8 cellular contexts compared by ENCODE assay signal in genomic region chr11:47407746-47408590, GRCh38. TPM values are rescaled to one million over a fixed set of nuclear protein-coding genes. Genes with fewer than 3 reads are reported as not detected.
DNase-seq lines count a peak whose midpoint lies in the region; ATAC-seq and TF ChIP-seq lines count a peak whose summit lies in the region.

Gene SLC39A13 (plus strand): TSS chr11:47408590. CDS start chr11:47410095, 1,505 bp downstream.

- H3K27ac Mint-ChIP-seq in activated CD4-positive, alpha-beta T cell treated with anti-CD3 and anti-CD28 coated beads, Interleukin-2, amount 10 ng/mL, durations not matched to agents 24 days and 14 days, result peak within 1 kb of the TSS; percentile 97

- H3K27me3 ChIP-seq in colonic mucosa, result no peaks in the 10 kb centered on the region

- peaks cover 19% of the 10 kb centered on the region for H3K4me1 Mint-ChIP-seq in activated CD4-positive, alpha-beta T cell treated with anti-CD3 and anti-CD28 coated beads, Interleukin-2, amount 10 ng/mL, durations not matched to agents 24 days and 14 days

- no peaks in the 10 kb centered on the region for H3K9me3 Mint-ChIP-seq in activated CD4-positive, alpha-beta T cell treated with anti-CD3 and anti-CD28 coated beads, Interleukin-2, amount 10 ng/mL, durations not matched to agents 24 days and 14 days

- H3K27me3 Mint-ChIP-seq in activated CD4-positive, alpha-beta T cell treated with anti-CD3 and anti-CD28 coated beads, Interleukin-2, amount 10 ng/mL, durations not matched to agents 24 days and 14 days, result no peaks in the 10 kb centered on the region

- H3K9ac ChIP-seq in colonic mucosa (ENCODE audit: low read depth in 2 of 2, low read length in 2 of 2), result peak within 1 kb of the TSS; percentile 92 to 98

- DNase-seq in C1 segment of cervical spinal cord (lab: John Stamatoyannopoulos, UW), result peak; percentile 71 to 96 (median 93)
- peak; percentile 90 for DNase-seq in NCI-H526 treated with DMSO at 0.1 percent for 48 hours (lab: John Stamatoyannopoulos, UW)
- DNase-seq in activated CD4-positive, alpha-beta T cell treated with anti-CD3 and anti-CD28 coated beads, Interleukin-2, amount 10 ng/mL, durations not matched to agents 24 days and 14 days, result peak; percentile 98
- DNase-seq in colonic mucosa, result peak; percentile 93
- DNase-seq in left kidney (ENCODE audit: low read depth, low spot score), result peak; percentile 98
- DNase-seq in stimulated activated CD4-positive, alpha-beta T cell treated with anti-CD3 and anti-CD28 coated beads, Interleukin-1b, Interleukin-23, amount 100 ng/mL, for 48 hours, result peak; percentile 93

- H3K4me3 ChIP-seq in colonic mucosa, result peak within 1 kb of the TSS; percentile 60

- TF ChIP-seq CTCF in colonic mucosa (IDR thresholded peaks at IDR 0.05), result peak; percentile 75

- no peaks in the 10 kb centered on the region for H3K36me3 ChIP-seq in colonic mucosa

- H3K9me3 ChIP-seq in colonic mucosa, result no peaks in the 10 kb centered on the region

- peak within 1 kb of the TSS; percentile 97 for H3K4me3 Mint-ChIP-seq in activated CD4-positive, alpha-beta T cell treated with anti-CD3 and anti-CD28 coated beads, Interleukin-2, amount 10 ng/mL, durations not matched to agents 24 days and 14 days

- ATAC-seq in GM19328 (IDR thresholded peaks at IDR 0.05; ENCODE audit: unreplicated experiment), result peak; percentile 87
- peak; percentile 61 for ATAC-seq in HG03469 (IDR thresholded peaks at IDR 0.05; ENCODE audit: unreplicated experiment)

- peak within 1 kb of the TSS; percentile 94 for H3K27ac ChIP-seq in colonic mucosa

- intact Hi-C loops in activated CD4-positive, alpha-beta T cell treated with anti-CD3 and anti-CD28 coated beads, Interleukin-2, amount 10 ng/mL, durations not matched to agents 24 days and 14 days (cut with micrococcal nuclease), result loop anchor here (1.0 kb wide), 4 partner anchors 18 to 231 kb away; partner anchors contain the start of gene PSMC3
- intact Hi-C loops in colonic mucosa (cut with DNase I), result no loop called here

- no peaks in the 10 kb centered on the region for H3K4me1 ChIP-seq in colonic mucosa

- H3K36me3 Mint-ChIP-seq in activated CD4-positive, alpha-beta T cell treated with anti-CD3 and anti-CD28 coated beads, Interleukin-2, amount 10 ng/mL, durations not matched to agents 24 days and 14 days (ENCODE audit: low read depth), result peaks cover 2% of the 10 kb centered on the region

RNA-seq across cellular contexts. Expression of gene SLC39A13, which starts in this region (rescaled TPM):
- 13.2 and 13.3 TPM in 2 replicates for total RNA-seq in activated CD4-positive, alpha-beta T cell treated with anti-CD3 and anti-CD28 coated beads, Interleukin-2, amount 10 ng/mL, durations not matched to agents 24 days and 14 days
- total RNA-seq in colonic mucosa, result 10 to 100 TPM; 14.3 to 18.6 TPM

Comparison
In these comparisons a context has a peak if more than half of its experiments do, and no peak if none do; other contexts are left out.
1. Peak in every context shown above with its lines: DNase-seq, ATAC-seq, H3K4me3 ChIP-seq and H3K27ac ChIP-seq.